In the genomic region with DNA sequence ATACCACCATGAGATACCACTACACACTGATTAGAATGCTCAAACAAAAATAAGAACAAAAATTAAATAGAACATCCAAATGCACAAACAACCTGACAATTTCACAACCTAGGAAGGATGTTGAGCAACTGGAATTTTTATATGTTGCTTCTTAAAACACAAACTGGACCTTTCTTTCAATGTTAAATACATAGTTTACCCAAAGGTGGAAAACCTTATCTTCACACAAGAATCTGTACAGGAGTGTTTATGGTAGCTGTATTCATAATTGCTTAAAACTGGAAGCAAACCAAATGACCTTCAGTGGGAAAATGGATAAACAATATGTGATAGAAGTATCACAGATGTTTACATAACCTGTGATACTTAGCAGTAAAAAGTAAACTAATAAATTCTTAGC, we compare ENCODE assay signal across 20 cellular contexts.
DNase-seq lines count a peak whose midpoint lies in the region; TF ChIP-seq lines count a peak whose summit lies in the region.
"Had no signal": no experiment of that assay in that cellular context is flagged by ENCODE, and none has a peak within 500 bp of the region (broad histone marks: within the 10 kb centered on the region; RNA-seq: fewer than 3 reads in every experiment).

No MANE protein-coding gene starts in this region.

- H3K9me3 Mint-ChIP-seq in MCF 10A (ENCODE audit: unreplicated experiment): peaks cover 14% of the 10 kb centered on the region
- peaks cover 10% of the 10 kb centered on the region for H3K9me3 Mint-ChIP-seq in nephron progenitor cell
- H3K9me3 Mint-ChIP-seq: CD14-positive monocyte had no signal

- TF ChIP-seq CTCF in MCF 10A (IDR thresholded peaks at IDR 0.05; ENCODE audit: unreplicated experiment) (no peak), breast epithelium (IDR thresholded peaks at IDR 0.05) (no peak), GM10266 (IDR thresholded peaks at IDR 0.05; ENCODE audit: control insufficient read depth, insufficient read depth, low read depth, missing control alignments) (no peak), nephron progenitor cell (IDR thresholded peaks at IDR 0.05) (no peak)

- H3K27me3 Mint-ChIP-seq in MCF 10A (ENCODE audit: insufficient read depth, unreplicated experiment): no peaks in the 10 kb centered on the region
- no peaks in the 10 kb centered on the region for H3K27me3 Mint-ChIP-seq in nephron progenitor cell (ENCODE audit: low read depth, poor library complexity)
- H3K27me3 Mint-ChIP-seq: CD4-positive, alpha-beta memory T cell had no signal

- no peaks in the 10 kb centered on the region for H3K36me3 ChIP-seq in breast epithelium
- H3K36me3 ChIP-seq: BLaER1 had no signal

- H3K4me3 ChIP-seq in breast epithelium: no peak overlapping the region
- H3K4me3 ChIP-seq: A549, BLaER1 had no signal

- H3K4me3 Mint-ChIP-seq in MCF 10A (ENCODE audit: unreplicated experiment) (no peak overlapping the region), nephron progenitor cell (no peak overlapping the region)
- H3K4me3 Mint-ChIP-seq: CD14-positive monocyte; CD4-positive, alpha-beta memory T cell; HFFc6 had no signal

- peaks cover 0 to 7% of the 10 kb centered on the region in 2 donors for H3K27me3 ChIP-seq in breast epithelium

- H3K9me3 ChIP-seq in breast epithelium: no peaks in the 10 kb centered on the region
- H3K9me3 ChIP-seq: A549, BLaER1 had no signal

- CTCF ChIA-PET in MCF 10A (lab: Yijun Ruan, JAX): no interaction called here

- H3K27ac Mint-ChIP-seq in MCF 10A (ENCODE audit: low read depth, unreplicated experiment): peak overlapping the region; percentile 21
- no peak overlapping the region for H3K27ac Mint-ChIP-seq in nephron progenitor cell
- H3K27ac Mint-ChIP-seq: CD14-positive monocyte; CD4-positive, alpha-beta memory T cell; HFFc6 had no signal

- H3K4me1 Mint-ChIP-seq in MCF 10A (ENCODE audit: insufficient read depth, unreplicated experiment) (peaks cover 16% of the 10 kb centered on the region), nephron progenitor cell (no peaks in the 10 kb centered on the region)
- H3K4me1 Mint-ChIP-seq: CD14-positive monocyte; CD4-positive, alpha-beta memory T cell had no signal

- no TSS peak for BruUV-seq in MCF 10A (replicated peaks; lab: Mats Ljungman, UMichigan)

- H3K4me1 ChIP-seq in breast epithelium: no peaks in the 10 kb centered on the region
- H3K4me1 ChIP-seq: A549, BLaER1 had no signal

- peaks cover 6% of the 10 kb centered on the region for H3K36me3 Mint-ChIP-seq in MCF 10A (ENCODE audit: insufficient read depth, unreplicated experiment)
- no peaks in the 10 kb centered on the region for H3K36me3 Mint-ChIP-seq in nephron progenitor cell (ENCODE audit: low read depth)
- H3K36me3 Mint-ChIP-seq: CD14-positive monocyte; CD4-positive, alpha-beta memory T cell had no signal

- DNase-seq in MCF 10A (ENCODE audit: unreplicated experiment): no peak
- DNase-seq in breast epithelium (ENCODE audit: low spot score in 2 of 2): no peak
- peak; percentile 10 to 51 for DNase-seq in dermis microvascular lymphatic vessel endothelial cell (ENCODE audit: low read depth in 2 of 2)
- DNase-seq in glomerular endothelial cell (ENCODE audit: extremely low read depth, low read depth, low spot score): peak; percentile 10
- peak; percentile 21 for DNase-seq in renal cortical epithelial cell (ENCODE audit: low read depth)
- DNase-seq in NOMO-1 treated with DMSO at 0.1 percent for 48 hours (lab: John Stamatoyannopoulos, UW; ENCODE audit: unreplicated experiment): no peak
- DNase-seq in GM10266 (ENCODE audit: extremely low spot score): no peak
- no peak for DNase-seq in nephron progenitor cell
- DNase-seq: CD4-positive, alpha-beta memory T cell; DMS153; DMS79; GF-D8; GOT3; H7; HFFc6; IMR-90 had no signal

- intact Hi-C loops in MCF 10A (cut with micrococcal nuclease) (loop anchor here (10.0 kb wide), 1 partner anchor 235 kb away; no protein-coding TSS in a partner anchor), breast epithelium (cut with DNase I; ENCODE audit: low total_unique reads) (no loop called here)

- no peak for TF ChIP-seq POLR2A in breast epithelium (IDR thresholded peaks at IDR 0.05)

- no peak overlapping the region for H3K27ac ChIP-seq in breast epithelium
- H3K27ac ChIP-seq: 22Rv1, A549, BLaER1 had no signal

- POLR2A ChIA-PET in MCF 10A (lab: Yijun Ruan, JAX): no interaction called here

Comparison
In these comparisons a context has a peak if more than half of its experiments do, and no peak if none do; other contexts are left out.
1. DNase-seq: peak in dermis microvascular lymphatic vessel endothelial cell (2 of 2), glomerular endothelial cell (single experiment) and renal cortical epithelial cell (single experiment); none in MCF 10A (single experiment), breast epithelium (0 of 2), NOMO-1 treated with DMSO at 0.1 percent for 48 hours (single experiment), GM10266 (single experiment) and nephron progenitor cell (single experiment).